9 cellular contexts compared by ENCODE assay signal in genomic region chr2:191680639-191681038, GRCh38. TPM values are rescaled to one million over a fixed set of nuclear protein-coding genes. Genes with fewer than 3 reads are reported as not detected.
A peak's percentile ranks its signal among the peaks of the same experiment; 100 is the strongest.
DNase-seq lines count a peak whose midpoint lies in the region; ATAC-seq, FAIRE-seq and TF ChIP-seq lines count a peak whose summit lies in the region.
"Had no signal": no experiment of that assay in that cellular context is flagged by ENCODE, and none has a peak within 500 bp of the region (broad histone marks: within the 10 kb centered on the region; RNA-seq: fewer than 3 reads in every experiment).

No MANE protein-coding gene starts in this region.

- peaks cover 31 to 40% (median 38%) of the 10 kb centered on the region in 3 donors for H3K4me1 Mint-ChIP-seq in IgD-negative memory B cell
- peaks cover 24 to 69% (median 63%) of the 10 kb centered on the region in 7 donors for H3K4me1 Mint-ChIP-seq in naive thymus-derived CD4-positive, alpha-beta T cell

- H3K9me3 Mint-ChIP-seq in IgD-negative memory B cell, result no peaks in the 10 kb centered on the region
- H3K9me3 Mint-ChIP-seq in naive thymus-derived CD4-positive, alpha-beta T cell, result peaks cover 0 to 4% (median 0%) of the 10 kb centered on the region in 11 donors

- no peaks in the 10 kb centered on the region for H3K27me3 ChIP-seq in K562 (ENCODE audit: control insufficient read depth in 2 of 2, insufficient read depth in 2 of 2, low read length in 2 of 2)
- no peaks in the 10 kb centered on the region for H3K27me3 ChIP-seq in naive thymus-derived CD4-positive, alpha-beta T cell (ENCODE audit: control insufficient read depth in 2 of 2, insufficient read depth in 2 of 2, low read length in 2 of 2)

- no peak for TF ChIP-seq POLR2A in K562 (conservative IDR thresholded peaks at IDR 0.05)

- H3K36me3 Mint-ChIP-seq in IgD-negative memory B cell, result peaks cover 4% of the 10 kb centered on the region
- peaks cover 4 to 29% (median 18%) of the 10 kb centered on the region in 5 donors for H3K36me3 Mint-ChIP-seq in naive thymus-derived CD4-positive, alpha-beta T cell

- H3K4me3 ChIP-seq in AG10803 (ENCODE audit: low read length) (peak overlapping the region; percentile 80), K562 (peak overlapping the region; percentile 64; the same call in 1 of the 2 replicates)
- peak overlapping the region; percentile 37 for H3K4me3 ChIP-seq in naive thymus-derived CD4-positive, alpha-beta T cell (ENCODE audit: low read length)

- H3K4me1 ChIP-seq in K562 (replicated peaks in 1 of 2; ENCODE audit: control insufficient read depth in 2 of 2, insufficient read depth in 2 of 2, low read length in 2 of 2), result peaks cover 7 to 18% of the 10 kb centered on the region in 2 experiments
- H3K4me1 ChIP-seq in naive thymus-derived CD4-positive, alpha-beta T cell (ENCODE audit: control insufficient read depth in 2 of 2, insufficient read depth in 2 of 2, low read length in 2 of 2), result peaks cover 40% of the 10 kb centered on the region in 2 donors

- FAIRE-seq in K562 (lab: Jason Lieb, UNC), result no peak

- CTCF ChIA-PET in K562 (lab: Yijun Ruan, JAX; ENCODE audit: low intra/inter-chr PET ratio), result interaction anchor here (0.6 kb wide), 1 partner anchor 97 kb away, joined by 3 read pairs; no protein-coding TSS in a partner anchor
- CTCF ChIA-PET in naive thymus-derived CD4-positive, alpha-beta T cell (lab: Charles Lee), result interaction anchor here (0.6 to 1.4 kb wide), 5 partner anchors 56 to 114 kb away, joined by 3 to 5 read pairs (median 3); no protein-coding TSS in a partner anchor

- H3K27ac Mint-ChIP-seq in IgD-negative memory B cell, result peak overlapping the region; percentile 99
- H3K27ac Mint-ChIP-seq in naive thymus-derived CD4-positive, alpha-beta T cell, result peak overlapping the region; percentile 60 to 100 (median 98)

- TF ChIP-seq CTCF in AG10803 (conservative IDR thresholded peaks at IDR 0.05; ENCODE audit: low read length) (no peak), K562 (IDR thresholded peaks at IDR 0.05 in 2 of 3, conservative IDR thresholded peaks at IDR 0.05 in 1 of 3; ENCODE audit: insufficient read depth in 2 of 3, low read depth in 1 of 3, low read length in 3 of 3) (no peak)

- no peak for TF ChIP-seq EP300 in K562 (IDR thresholded peaks at IDR 0.05; ENCODE audit: low read length)

- DNase-seq in AG10803 (ENCODE audit: low read depth) (no peak), K562 (ENCODE audit: extremely low read depth in 1 of 4, low spot score in 3 of 4) (no peak), cerebellar nuclear complex (lab: John Stamatoyannopoulos, UW) (no peak), NCI-H82 (lab: John Stamatoyannopoulos, UW) (no peak), NCI-H82 treated with DMSO at 0.1 percent for 48 hours (lab: John Stamatoyannopoulos, UW; ENCODE audit: unreplicated experiment) (no peak)
- no peak for DNase-seq in naive thymus-derived CD4-positive, alpha-beta T cell
- DNase-seq: amniotic stem cell had no signal

- peaks cover 49% of the 10 kb centered on the region for H3K36me3 ChIP-seq in K562 (ENCODE audit: control insufficient read depth, insufficient read depth, low read length)
- peaks cover 15 to 37% (median 23%) of the 10 kb centered on the region in 3 experiments for H3K36me3 ChIP-seq in naive thymus-derived CD4-positive, alpha-beta T cell (ENCODE audit: control insufficient read depth in 2 of 3, insufficient read depth in 3 of 3, low read length in 3 of 3)

- H3K27me3 Mint-ChIP-seq in IgD-negative memory B cell, result no peaks in the 10 kb centered on the region
- peaks cover 0 to 2% (median 0%) of the 10 kb centered on the region in 5 donors for H3K27me3 Mint-ChIP-seq in naive thymus-derived CD4-positive, alpha-beta T cell

- H3K9me3 ChIP-seq in K562 (replicated peaks; ENCODE audit: control insufficient read depth, insufficient read depth, low read depth, low read length), result no peaks in the 10 kb centered on the region
- no peaks in the 10 kb centered on the region for H3K9me3 ChIP-seq in naive thymus-derived CD4-positive, alpha-beta T cell (ENCODE audit: control insufficient read depth in 2 of 3, low read length in 3 of 3)

- POLR2A ChIA-PET in K562 (lab: Yijun Ruan, JAX), result interaction anchor here (0.6 to 4.8 kb wide), 11 partner anchors 8 to 300 kb away, joined by 3 to 23 read pairs (median 4); no protein-coding TSS in a partner anchor
- POLR2A ChIA-PET in naive thymus-derived CD4-positive, alpha-beta T cell (lab: Charles Lee), result interaction anchor here (0.6 to 9.8 kb wide), 5 partner anchors 44 to 702 kb away, joined by 3 to 173 read pairs (median 3); no protein-coding TSS in a partner anchor

- peak overlapping the region; percentile 65 for H3K4me2 ChIP-seq in K562 (ENCODE audit: insufficient read depth, low read length)

- intact Hi-C loops in K562 (cut with micrococcal nuclease), result no loop called here
- intact Hi-C loops in naive thymus-derived CD4-positive, alpha-beta T cell (cut with micrococcal nuclease), result loop anchor here (1.0 kb wide), 2 partner anchors 11 to 109 kb away; no protein-coding TSS in a partner anchor

- no peak for ATAC-seq in K562
- no peak for ATAC-seq in naive thymus-derived CD4-positive, alpha-beta T cell
- ATAC-seq in HG02852 (IDR thresholded peaks at IDR 0.05; ENCODE audit: unreplicated experiment), result no peak

- BruUV-seq in K562 (replicated peaks; lab: Mats Ljungman, UMichigan), result no TSS peak

- no peaks in the 10 kb centered on the region for H3K9me1 ChIP-seq in K562 (ENCODE audit: control insufficient read depth, insufficient read depth, low read length)

- H3K79me2 ChIP-seq in K562 (ENCODE audit: control insufficient read depth, insufficient read depth, low read length), result peaks cover 64% of the 10 kb centered on the region

- peak overlapping the region; percentile 94 to 100 (median 98) for H3K4me3 Mint-ChIP-seq in IgD-negative memory B cell
- peak overlapping the region in 9 of 10 donors; percentile 87 to 99 (median 96) for H3K4me3 Mint-ChIP-seq in naive thymus-derived CD4-positive, alpha-beta T cell

- in situ Hi-C loops in K562 (cut with MboI), result loop anchor here (5.0 kb wide), 1 partner anchor 113 kb away; no protein-coding TSS in a partner anchor

- H3K27ac ChIP-seq in K562 (ENCODE audit: extremely low read depth, low read depth, low read length), result peak overlapping the region; percentile 92; the same call in 2 of the 3 replicates
- H3K27ac ChIP-seq in naive thymus-derived CD4-positive, alpha-beta T cell (ENCODE audit: low read depth, low read length), result peak overlapping the region; percentile 87

- H4K20me1 ChIP-seq in K562 (replicated peaks; ENCODE audit: control insufficient read depth, insufficient read depth, low read length), result no peaks in the 10 kb centered on the region

- WGBS in K562 (ENCODE audit: insufficient coverage, low coverage, missing lambda C conversion rate), result 0% methylated on average over 1 of the region's 1 CpG

- peak overlapping the region in 1 of 2 experiments; percentile 88; a peak in 3 of 4 replicates for H3K9ac ChIP-seq in K562 (ENCODE audit: insufficient read depth in 1 of 2, low read depth in 2 of 2, low read length in 2 of 2)

- H2AFZ ChIP-seq in K562 (ENCODE audit: low read depth, low read length), result no peak overlapping the region

- TF ChIP-seq RAD21 in K562 (CRISPR knock-in tag; conservative IDR thresholded peaks at IDR 0.05 in 1 of 2, IDR thresholded peaks at IDR 0.05 in 1 of 2), result no peak

TF ChIP-seq in K562, 482 proteins besides CTCF, POLR2A, EP300 and RAD21 (continues in another document):
- TF ChIP-seq ZNF639 (CRISPR knock-in tag; conservative IDR thresholded peaks at IDR 0.05 in 1 of 2, IDR thresholded peaks at IDR 0.05 in 1 of 2) (0 out of 4 replicates have a peak, but pooled peaks of 1 of the 2 experiments have one; percentile 3), POLR2G (IDR thresholded peaks at IDR 0.05; ENCODE audit: low read depth, low read length) (0 out of 2 replicates have a peak, but pooled peaks have one; percentile 19), OTX1 (CRISPR knock-in tag; IDR thresholded peaks at IDR 0.05) (no peak), ELF2 (CRISPR knock-in tag; IDR thresholded peaks at IDR 0.05) (no peak)

RNA-seq across cellular contexts. Expression of gene NABP1, which starts 2.7 kb away (rescaled TPM):
- polyA plus RNA-seq in IgD-negative memory B cell (12.4 TPM), K562 (2011; rRNA removed) (20.5 and 22.2 TPM in 2 replicates), K562 (2014; fragmentation: Illumina TruSeq; extraction: Trizol) (15.6 and 17.1 TPM in 2 replicates), K562 (2014; fragmentation: Nextera tagmentation; extraction: Ambion mirVana) (10 to 100 TPM; 12.8 to 14.9 TPM), K562 (2014; rRNA removed) (13.9 and 15.4 TPM in 2 replicates)
- total RNA-seq in K562 (2011; cell fraction: chromatin; rRNA removed; ENCODE audit: low replicate concordance), result 68.8 and 169 TPM in 2 replicates
- 39.4 and 41.1 TPM in 2 replicates for total RNA-seq in K562 (2011; cell fraction: nucleolus; rRNA removed)
- total RNA-seq in K562 (2011; cell fraction: nucleoplasm; rRNA removed), result 97.2 and 188 TPM in 2 replicates
- total RNA-seq in K562 (2014; rRNA removed) (18.6 and 20.2 TPM in 2 replicates), K562 (2014; rRNA removed; fragmentation: Illumina TruSeq; extraction: Trizol) (31.6 and 35.8 TPM in 2 replicates), K562 (2015; rRNA removed; fragmentation: Illumina TruSeq; extraction: Trizol) (37.2 and 44.0 TPM in 2 replicates), K562 (2021) (24.5 and 28.1 TPM in 2 replicates)
- polyA plus RNA-seq in K562 (2011; cell fraction: cytosol; rRNA removed), result 1.8 and 5.1 TPM in 2 replicates
- polyA plus RNA-seq in K562 (2011; cell fraction: nucleus; rRNA removed), result 56.5 and 66.5 TPM in 2 replicates
- polyA plus RNA-seq in K562 (2012), result 10.8 and 12.9 TPM in 2 replicates
- polyA minus RNA-seq in K562 (2011; rRNA and poly(A)+ RNA removed), result 46.2 and 78.7 TPM in 2 replicates
- 11.1 and 11.5 TPM in 2 replicates for polyA minus RNA-seq in K562 (2011; cell fraction: cytosol; rRNA and poly(A)+ RNA removed)
- polyA minus RNA-seq in K562 (2011; cell fraction: nucleus; rRNA and poly(A)+ RNA removed), result 101 and 194 TPM in 2 replicates
- total RNA-seq in naive thymus-derived CD4-positive, alpha-beta T cell, result 10 to 100 TPM; 24.5 to 79.5 (median 55.4) TPM
- 1 to 10 TPM; 4.2 to 5.6 TPM for polyA plus RNA-seq in naive thymus-derived CD4-positive, alpha-beta T cell
